In genomic region chr5:133839721-133840120, GRCh38 we compare ENCODE assay signal across 14 cellular contexts.
DNase-seq lines count a peak whose midpoint lies in the region; ATAC-seq lines count a peak whose summit lies in the region.
"Had no signal": no experiment of that assay in that cellular context is flagged by ENCODE, and none has a peak within 500 bp of the region (broad histone marks: within the 10 kb centered on the region; RNA-seq: fewer than 3 reads in every experiment).

No MANE protein-coding gene starts in this region.

- no peak for ATAC-seq in activated T-helper 17 cell treated with anti-CD3 and anti-CD28 coated beads, Interleukin-2, amount 50 U/mL, for 72 hours (replicated peaks)
- ATAC-seq: A549 had no signal

- no peak overlapping the region for H3K4me3 Mint-ChIP-seq in activated T-helper 17 cell treated with anti-CD3 and anti-CD28 coated beads, Interleukin-2, amount 50 U/mL, for 72 hours

- H3K27me3 Mint-ChIP-seq in activated T-helper 17 cell treated with anti-CD3 and anti-CD28 coated beads, Interleukin-2, amount 50 U/mL, for 72 hours = peaks cover 27% of the 10 kb centered on the region

- H3K36me3 Mint-ChIP-seq in activated T-helper 17 cell treated with anti-CD3 and anti-CD28 coated beads, Interleukin-2, amount 50 U/mL, for 72 hours (ENCODE audit: low read depth) = no peaks in the 10 kb centered on the region

- H3K27ac Mint-ChIP-seq in activated T-helper 17 cell treated with anti-CD3 and anti-CD28 coated beads, Interleukin-2, amount 50 U/mL, for 72 hours = no peak overlapping the region

- no peaks in the 10 kb centered on the region for H3K9me3 Mint-ChIP-seq in activated T-helper 17 cell treated with anti-CD3 and anti-CD28 coated beads, Interleukin-2, amount 50 U/mL, for 72 hours

- DNase-seq in NCI-H748 (lab: John Stamatoyannopoulos, UW; ENCODE audit: unreplicated experiment) (peak; percentile 41), NCI-H748 treated with DMSO at 0.1 percent for 48 hours (lab: John Stamatoyannopoulos, UW) (no peak), NCI-H1092 (lab: John Stamatoyannopoulos, UW) (peak; percentile 88), NCI-H69 (lab: John Stamatoyannopoulos, UW) (peak; percentile 81), mesenteric fat pad (ENCODE audit: low spot score) (peak; percentile 2), LoVo (ENCODE audit: low spot score) (no peak), NCI-H1048 (lab: John Stamatoyannopoulos, UW) (no peak)
- DNase-seq: DMS 273 treated with DMSO at 0.1 percent for 48 hours, MG63, NCI-H1417 treated with DMSO at 0.1 percent for 48 hours, NCI-H510A, PC-3 had no signal

- H3K4me1 Mint-ChIP-seq in activated T-helper 17 cell treated with anti-CD3 and anti-CD28 coated beads, Interleukin-2, amount 50 U/mL, for 72 hours = no peaks in the 10 kb centered on the region

Comparison
In these comparisons a context has a peak if more than half of its experiments do, and no peak if none do; other contexts are left out.
1. DNase-seq: peak in NCI-H748 (single experiment), NCI-H1092 (single experiment), NCI-H69 (single experiment) and mesenteric fat pad (single experiment); none in NCI-H748 treated with DMSO at 0.1 percent for 48 hours (single experiment), LoVo (single experiment) and NCI-H1048 (single experiment).